In genomic region chr18:809228-809627, GRCh38 we compare ENCODE assay signal across 9 cellular contexts. TPM values are rescaled to one million over a fixed set of nuclear protein-coding genes. Genes with fewer than 3 reads are reported as not detected.
DNase-seq lines count a peak whose midpoint lies in the region; ATAC-seq and TF ChIP-seq lines count a peak whose summit lies in the region.
"Not testable (repeated sequence)": the region's sequence is repeated elsewhere in the genome, so short reads cannot be mapped to it uniquely, and the experiment has no call there.
"Had no signal": no experiment of that assay in that cellular context is flagged by ENCODE, and none has a peak within 500 bp of the region (broad histone marks: within the 10 kb centered on the region; RNA-seq: fewer than 3 reads in every experiment).

No MANE protein-coding gene starts in this region.

- not testable (repeated sequence) for TF ChIP-seq CTCF in Calu3 (IDR thresholded peaks at IDR 0.05; ENCODE audit: unreplicated experiment); PC-9 (conservative IDR thresholded peaks at IDR 0.05); brain (conservative IDR thresholded peaks at IDR 0.05); hepatocyte (IDR thresholded peaks at IDR 0.05; ENCODE audit: poor library complexity); nephron (IDR thresholded peaks at IDR 0.05; ENCODE audit: unreplicated experiment in 3 of 3)

- not testable (repeated sequence) for H3K27me3 Mint-ChIP-seq in Calu3 (ENCODE audit: unreplicated experiment); activated CD8-positive, alpha-beta T cell treated with anti-CD3 and anti-CD28 coated beads, Interleukin-2, amount 10 ng/mL, durations not matched to agents 7 days and 5 days (ENCODE audit: low read depth); activated naive CD4-positive, alpha-beta T cell treated with anti-CD3 and anti-CD28 coated beads, Interleukin-2, amount 50 U/mL, for 24 hours; nephron (ENCODE audit: low read depth); stimulated activated naive CD8-positive, alpha-beta T cell treated with anti-CD3 and anti-CD28 coated beads, Interleukin-15, amount 100 ng/mL, for 72 hours
- peaks cover 16% of the 10 kb centered on the region for H3K27me3 Mint-ChIP-seq in brain

- not testable (repeated sequence) for DNase-seq in Calu3; PC-9; activated CD8-positive, alpha-beta T cell treated with anti-CD3 and anti-CD28 coated beads, Interleukin-2, amount 10 ng/mL, durations not matched to agents 7 days and 5 days; hepatocyte (ENCODE audit: low spot score); stimulated activated naive CD8-positive, alpha-beta T cell treated with anti-CD3 and anti-CD28 coated beads, Interleukin-15, amount 100 ng/mL, for 72 hours

- BruUV-seq in Calu3 (replicated peaks; lab: Mats Ljungman, UMichigan); PC-9 (replicated peaks; lab: Mats Ljungman, UMichigan): not testable (repeated sequence)

- POLR2A ChIA-PET in PC-9 (lab: Charles Lee; ENCODE audit: unreplicated experiment); activated CD8-positive, alpha-beta T cell treated with anti-CD3 and anti-CD28 coated beads, Interleukin-2, amount 10 ng/mL, durations not matched to agents 7 days and 5 days (lab: Charles Lee): not testable (repeated sequence)

- H3K27ac ChIP-seq in PC-9, hepatocyte: not testable (repeated sequence)

- WGBS in hepatocyte (ENCODE audit: low lambda C conversion rate, missing lambda C conversion rate) = 93% methylated on average over 11 of the region's 11 CpGs

- CTCF ChIA-PET in Calu3 (lab: Charles Lee); PC-9 (lab: Charles Lee): not testable (repeated sequence)
- CTCF ChIA-PET in activated CD8-positive, alpha-beta T cell treated with anti-CD3 and anti-CD28 coated beads, Interleukin-2, amount 10 ng/mL, durations not matched to agents 7 days and 5 days (lab: Charles Lee) = interaction anchor here (2.6 to 10.3 kb wide), 2 partner anchors 22 to 67 kb away, joined by 14 to 170 read pairs; no protein-coding TSS in a partner anchor

- H2AFZ ChIP-seq in PC-9, hepatocyte: not testable (repeated sequence)

- not testable (repeated sequence) for H3K9me3 ChIP-seq in PC-9 (ENCODE audit: insufficient read depth, low read depth); hepatocyte (ENCODE audit: low read depth)

- intact Hi-C loops in Calu3 (cut with micrococcal nuclease; ENCODE audit: unreplicated experiment) = loop anchor here (5.0 kb wide), 1 partner anchor 57 kb away; no protein-coding TSS in a partner anchor
- intact Hi-C loops in PC-9 (cut with micrococcal nuclease; ENCODE audit: unreplicated experiment) = not testable (repeated sequence)

- peaks cover 12% of the 10 kb centered on the region; the same call in 1 of the 2 replicates for H4K20me1 ChIP-seq in PC-9 (ENCODE audit: insufficient read depth)
- H4K20me1 ChIP-seq in hepatocyte (ENCODE audit: insufficient read depth, poor library complexity, severe bottlenecking) = peaks cover 57% of the 10 kb centered on the region

- peak overlapping the region; percentile 86; the same call in 1 of the 2 replicates for H3K4me2 ChIP-seq in PC-9
- peak overlapping the region; percentile 78 for H3K4me2 ChIP-seq in hepatocyte

- peaks cover 76% of the 10 kb centered on the region for H3K79me2 ChIP-seq in PC-9 (ENCODE audit: low read depth)
- peaks cover 75% of the 10 kb centered on the region for H3K79me2 ChIP-seq in hepatocyte

- H3K4me1 ChIP-seq in PC-9 (replicated peaks; ENCODE audit: insufficient read depth) = peaks cover 20% of the 10 kb centered on the region; the same call in 1 of the 2 replicates
- H3K4me1 ChIP-seq in hepatocyte (ENCODE audit: insufficient read depth) = peaks cover 21% of the 10 kb centered on the region

- H3K9me2 ChIP-seq in PC-9 (ENCODE audit: insufficient read depth); hepatocyte (replicated peaks; ENCODE audit: insufficient read depth): not testable (repeated sequence)

- peaks cover 32% of the 10 kb centered on the region for H3K36me3 Mint-ChIP-seq in Calu3 (ENCODE audit: insufficient read depth, unreplicated experiment)
- H3K36me3 Mint-ChIP-seq in activated CD8-positive, alpha-beta T cell treated with anti-CD3 and anti-CD28 coated beads, Interleukin-2, amount 10 ng/mL, durations not matched to agents 7 days and 5 days (ENCODE audit: low read depth) = peaks cover 33% of the 10 kb centered on the region
- H3K36me3 Mint-ChIP-seq in activated naive CD4-positive, alpha-beta T cell treated with anti-CD3 and anti-CD28 coated beads, Interleukin-2, amount 50 U/mL, for 24 hours; brain; nephron (ENCODE audit: low read depth): not testable (repeated sequence)

- not testable (repeated sequence) for H3K27me3 ChIP-seq in PC-9 (ENCODE audit: insufficient read depth, low read depth); hepatocyte

- H3K9me3 Mint-ChIP-seq in Calu3 (ENCODE audit: low read depth, unreplicated experiment); activated CD8-positive, alpha-beta T cell treated with anti-CD3 and anti-CD28 coated beads, Interleukin-2, amount 10 ng/mL, durations not matched to agents 7 days and 5 days (ENCODE audit: insufficient read depth); activated naive CD4-positive, alpha-beta T cell treated with anti-CD3 and anti-CD28 coated beads, Interleukin-2, amount 50 U/mL, for 24 hours; brain; nephron; stimulated activated naive CD8-positive, alpha-beta T cell treated with anti-CD3 and anti-CD28 coated beads, Interleukin-15, amount 100 ng/mL, for 72 hours: not testable (repeated sequence)

- H3F3A ChIP-seq in PC-9 (ENCODE audit: insufficient read depth, low read depth) = not testable (repeated sequence)

- H3K4me3 ChIP-seq in PC-9, hepatocyte: not testable (repeated sequence)

- H3K4me3 Mint-ChIP-seq in Calu3 (ENCODE audit: low read depth, unreplicated experiment) = peak overlapping the region; percentile 98
- peak overlapping the region; percentile 93 for H3K4me3 Mint-ChIP-seq in activated CD8-positive, alpha-beta T cell treated with anti-CD3 and anti-CD28 coated beads, Interleukin-2, amount 10 ng/mL, durations not matched to agents 7 days and 5 days
- peak overlapping the region; percentile 99 for H3K4me3 Mint-ChIP-seq in activated naive CD4-positive, alpha-beta T cell treated with anti-CD3 and anti-CD28 coated beads, Interleukin-2, amount 50 U/mL, for 24 hours
- H3K4me3 Mint-ChIP-seq in brain = peak overlapping the region in 4 of 5 experiments; percentile 92 to 99 (median 96)
- peak overlapping the region; percentile 97 to 99 (median 97) for H3K4me3 Mint-ChIP-seq in nephron
- H3K4me3 Mint-ChIP-seq in stimulated activated naive CD8-positive, alpha-beta T cell treated with anti-CD3 and anti-CD28 coated beads, Interleukin-15, amount 100 ng/mL, for 72 hours = peak overlapping the region; percentile 97

- H3K4me1 Mint-ChIP-seq in Calu3 (ENCODE audit: low read depth, unreplicated experiment) = peaks cover 46% of the 10 kb centered on the region
- H3K4me1 Mint-ChIP-seq in activated CD8-positive, alpha-beta T cell treated with anti-CD3 and anti-CD28 coated beads, Interleukin-2, amount 10 ng/mL, durations not matched to agents 7 days and 5 days (ENCODE audit: low read depth) = peaks cover 68% of the 10 kb centered on the region
- H3K4me1 Mint-ChIP-seq in activated naive CD4-positive, alpha-beta T cell treated with anti-CD3 and anti-CD28 coated beads, Interleukin-2, amount 50 U/mL, for 24 hours = peaks cover 77% of the 10 kb centered on the region
- H3K4me1 Mint-ChIP-seq in brain = peaks cover 70% of the 10 kb centered on the region
- peaks cover 67% of the 10 kb centered on the region for H3K4me1 Mint-ChIP-seq in nephron
- H3K4me1 Mint-ChIP-seq in stimulated activated naive CD8-positive, alpha-beta T cell treated with anti-CD3 and anti-CD28 coated beads, Interleukin-15, amount 100 ng/mL, for 72 hours = peaks cover 70% of the 10 kb centered on the region

- H3K36me3 ChIP-seq in PC-9 (ENCODE audit: low read depth); hepatocyte (replicated peaks; ENCODE audit: insufficient read depth, low read depth): not testable (repeated sequence)

- not testable (repeated sequence) for H3K27ac Mint-ChIP-seq in Calu3 (ENCODE audit: unreplicated experiment); stimulated activated naive CD8-positive, alpha-beta T cell treated with anti-CD3 and anti-CD28 coated beads, Interleukin-15, amount 100 ng/mL, for 72 hours
- peak overlapping the region; percentile 48 for H3K27ac Mint-ChIP-seq in activated CD8-positive, alpha-beta T cell treated with anti-CD3 and anti-CD28 coated beads, Interleukin-2, amount 10 ng/mL, durations not matched to agents 7 days and 5 days
- peak overlapping the region; percentile 87 for H3K27ac Mint-ChIP-seq in activated naive CD4-positive, alpha-beta T cell treated with anti-CD3 and anti-CD28 coated beads, Interleukin-2, amount 50 U/mL, for 24 hours
- H3K27ac Mint-ChIP-seq in brain = peak overlapping the region in 2 of 5 experiments; percentile 40 to 95
- H3K27ac Mint-ChIP-seq in nephron = peak overlapping the region; percentile 97 to 99 (median 98)

- not testable (repeated sequence) for ATAC-seq in activated CD8-positive, alpha-beta T cell treated with anti-CD3 and anti-CD28 coated beads, Interleukin-2, amount 10 ng/mL, durations not matched to agents 7 days and 5 days; stimulated activated naive CD8-positive, alpha-beta T cell treated with anti-CD3 and anti-CD28 coated beads, Interleukin-15, amount 100 ng/mL, for 72 hours

RNA-seq across cellular contexts. Expression of gene YES1, which starts 2.8 kb away (rescaled TPM):
- total RNA-seq in Calu3 (2022) (58.4 and 61.2 TPM in 2 replicates), PC-9 (2021) (68.8 and 111 TPM in 2 replicates), hepatocyte (108 and 111 TPM in 2 replicates)
- 10 to 100 TPM; 22.6 to 22.8 TPM for total RNA-seq in activated CD8-positive, alpha-beta T cell treated with anti-CD3 and anti-CD28 coated beads, Interleukin-2, amount 10 ng/mL, durations not matched to agents 7 days and 5 days
- polyA plus RNA-seq in brain (ENCODE audit: insufficient read depth, low read depth, low replicate concordance) (8.2 TPM), hepatocyte (18.4 and 25.2 TPM in 2 replicates)
- total RNA-seq: OCI-LY7 had no signal
